Comparison of ENCODE assay signal across 8 cellular contexts in the genomic region with DNA sequence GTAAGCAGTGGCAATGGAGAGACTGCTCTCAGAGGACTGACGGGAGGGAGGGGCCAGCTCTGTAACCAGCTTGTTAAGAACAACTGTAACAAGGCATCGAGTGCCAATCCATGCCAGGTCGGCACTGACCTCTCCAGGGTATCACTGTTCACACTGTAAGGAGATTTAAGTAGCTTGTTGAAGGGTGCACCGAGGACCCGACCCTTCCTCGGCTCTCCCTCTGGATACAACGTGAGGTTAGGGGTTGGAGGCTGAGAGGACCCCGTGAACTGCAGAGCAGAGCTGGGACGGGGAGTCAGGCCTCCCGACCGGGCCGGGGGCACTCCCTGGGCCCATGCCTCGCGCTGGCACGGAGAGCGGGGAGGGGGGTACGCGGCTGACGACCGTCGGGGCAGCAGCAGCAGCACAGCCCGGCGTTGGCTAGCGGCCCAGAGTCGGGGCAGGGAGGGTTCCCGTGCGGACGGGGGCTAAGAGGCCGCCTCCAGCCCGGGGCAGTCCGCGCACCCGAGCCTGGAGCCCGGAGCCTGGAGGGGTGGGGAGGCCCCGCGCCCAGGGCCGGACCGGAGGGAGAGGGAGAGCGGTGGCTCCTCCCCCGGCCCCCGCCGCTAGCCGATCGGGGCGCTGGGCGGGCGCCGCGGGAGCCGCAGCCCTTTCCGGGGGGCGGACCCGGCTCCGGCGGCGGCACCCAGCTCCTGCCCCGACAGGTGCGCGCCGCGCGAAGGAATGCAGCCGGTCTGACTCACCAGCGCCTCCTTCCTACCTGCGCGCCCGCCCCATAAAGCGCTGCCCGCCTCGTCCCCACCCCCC. TPM values are rescaled to one million over a fixed set of nuclear protein-coding genes. Genes with fewer than 3 reads are reported as not detected.
A peak's percentile ranks its signal among the peaks of the same experiment; 100 is the strongest.
DNase-seq lines count a peak whose midpoint lies in the region; FAIRE-seq and TF ChIP-seq lines count a peak whose summit lies in the region.

A gene (plus strand): TSS at position 804 of the 807 bp plus-strand sequence. CDS start 3,245 bp downstream, outside the sequence.

- H3K27me3 Mint-ChIP-seq in glutamatergic neuron (ENCODE audit: unreplicated experiment): peaks cover 6% of the 10 kb centered on the region

- TF ChIP-seq POLR2A in GM12891 (IDR thresholded peaks at IDR 0.05; ENCODE audit: low read depth, low read length): no peak
- TF ChIP-seq POLR2A in tibial nerve (IDR thresholded peaks at IDR 0.05): peak; percentile 51 to 64

- intact Hi-C loops in posterior cingulate gyrus (cut with DNase I): no loop called here

- peak; percentile 83 for DNase-seq in GM12891 (ENCODE audit: insufficient read length, low spot score)
- peak; percentile 54 for DNase-seq in NCI-H774 (lab: John Stamatoyannopoulos, UW)
- peak; percentile 36 for DNase-seq in activated T-helper 9 cell treated with anti-CD3 and anti-CD28 coated beads, Interleukin-2, amount 50 U/mL, for 16 hours (ENCODE audit: low read depth)
- DNase-seq in glutamatergic neuron: no peak
- peak in 9 of 10 donors; percentile 13 to 91 (median 53) for DNase-seq in posterior cingulate gyrus
- DNase-seq in tibial nerve (ENCODE audit: low spot score in 2 of 2): peak in 1 of 2 donors; percentile 50
- no peak for DNase-seq in COR-L47 (lab: John Stamatoyannopoulos, UW)
- no peak for DNase-seq in MV-4-11 (lab: John Stamatoyannopoulos, UW)

- peak; percentile 43 for FAIRE-seq in GM12891 (lab: Jason Lieb, UNC)

- H3K36me3 ChIP-seq in tibial nerve: peaks cover 0 to 21% (median 0%) of the 10 kb centered on the region in 3 donors

- peak within 1 kb of the TSS; percentile 89 to 98 (median 95) for H3K27ac ChIP-seq in tibial nerve

- H3K4me3 Mint-ChIP-seq in glutamatergic neuron (ENCODE audit: unreplicated experiment): peak within 1 kb of the TSS; percentile 69

- no peaks in the 10 kb centered on the region for H3K4me1 Mint-ChIP-seq in glutamatergic neuron (ENCODE audit: low read depth, unreplicated experiment)

- H3K27ac Mint-ChIP-seq in glutamatergic neuron (ENCODE audit: unreplicated experiment): no peak within 1 kb of the TSS

- H3K4me1 ChIP-seq in tibial nerve: peaks cover 0 to 63% (median 23%) of the 10 kb centered on the region in 4 donors

- no peaks in the 10 kb centered on the region for H3K9me3 ChIP-seq in tibial nerve

- H3K27me3 ChIP-seq in tibial nerve: peaks cover 0 to 26% of the 10 kb centered on the region in 2 donors

- peak in 1 of 2 donors; percentile 78 for TF ChIP-seq EP300 in tibial nerve (IDR thresholded peaks at IDR 0.05)

- 2 to 3% methylated on average over 12 to 61 of the region's 70 CpGs for WGBS in tibial nerve, 2 donors

- H3K4me3 ChIP-seq in tibial nerve: peak within 1 kb of the TSS; percentile 57 to 84 (median 74)

- no peaks in the 10 kb centered on the region for H3K36me3 Mint-ChIP-seq in glutamatergic neuron (ENCODE audit: unreplicated experiment)

- TF ChIP-seq CTCF in glutamatergic neuron (IDR thresholded peaks at IDR 0.05; ENCODE audit: partially characterized antibody, unreplicated experiment): no peak
- TF ChIP-seq CTCF in tibial nerve (IDR thresholded peaks at IDR 0.05): peak in 1 of 5 experiments; percentile 11

- H3K9me3 Mint-ChIP-seq in glutamatergic neuron (ENCODE audit: unreplicated experiment): peaks cover 2% of the 10 kb centered on the region

TF ChIP-seq in GM12891, 5 proteins besides CTCF, POLR2A, EP300 and RAD21:
- TF ChIP-seq SPI1 (IDR thresholded peaks at IDR 0.05; ENCODE audit: low read depth, low read length) (no peak), POU2F2 (IDR thresholded peaks at IDR 0.05; ENCODE audit: low read depth, low read length) (no peak), PAX5 (IDR thresholded peaks at IDR 0.05; ENCODE audit: insufficient read depth, low read length, severe bottlenecking) (no peak)
TF ChIP-seq in GM12891: peak in this region for 0.

RNA-seq across cellular contexts. Expression of the gene that starts here (rescaled TPM):
- 1.2 TPM for polyA plus RNA-seq in GM12891 (2012; ENCODE audit: low read depth, missing spikeins)
- total RNA-seq in glutamatergic neuron (ENCODE audit: unreplicated experiment) (not detected), tibial nerve (100 to 1,000 TPM; 211 to 335 (median 233) TPM)

Comparison
In these comparisons a context has a peak if more than half of its experiments do, and no peak if none do; other contexts are left out.
1. RNA of the gene that starts here (total RNA-seq): 211 to 335 TPM in tibial nerve; not detected in glutamatergic neuron (single experiment); every median in the first group is over 100 times any median in the second.
2. DNase-seq: peak in GM12891 (single experiment), NCI-H774 (single experiment), activated T-helper 9 cell treated with anti-CD3 and anti-CD28 coated beads, Interleukin-2, amount 50 U/mL, for 16 hours (single experiment) and posterior cingulate gyrus (9 of 10); none in glutamatergic neuron (single experiment), COR-L47 (single experiment) and MV-4-11 (single experiment).